ENCODE assay signal across 21 cellular contexts in genomic region chrX:112769034-112769433, GRCh38.
"Had no signal": no experiment of that assay in that cellular context is flagged by ENCODE, and none has a peak within 500 bp of the region (broad histone marks: within the 10 kb centered on the region; RNA-seq: fewer than 3 reads in every experiment).

No MANE protein-coding gene starts in this region.

- H3K4me1 ChIP-seq: esophagus squamous epithelium, neural progenitor cell, parathyroid adenoma, tibial nerve, uterus had no signal

- H3K27ac ChIP-seq: esophagus squamous epithelium, neural progenitor cell, parathyroid adenoma, tibial nerve, uterus had no signal

- H3K9me3 ChIP-seq: esophagus squamous epithelium, tibial nerve, uterus had no signal

- H2AFZ ChIP-seq: neural progenitor cell, parathyroid adenoma had no signal

- H3K4me3 ChIP-seq: esophagus squamous epithelium, lung, neural progenitor cell, tibial nerve, uterus had no signal

- ATAC-seq: activated CD4-positive, alpha-beta T cell treated with anti-CD3 and anti-CD28 coated beads for 36 hours; activated CD8-positive, alpha-beta T cell treated with anti-CD3 and anti-CD28 coated beads for 36 hours; T-helper 17 cell had no signal

- H3K4me2 ChIP-seq: neural progenitor cell had no signal

- H3K36me3 ChIP-seq: esophagus squamous epithelium, neural progenitor cell, tibial nerve, uterus had no signal

- DNase-seq: activated CD4-positive, alpha-beta T cell treated with anti-CD3 and anti-CD28 coated beads for 36 hours; activated CD8-positive, alpha-beta memory T cell treated with anti-CD3 and anti-CD28 coated beads, Interleukin-2, amount 50 U/mL, for 48 hours; activated CD8-positive, alpha-beta T cell treated with anti-CD3 and anti-CD28 coated beads for 36 hours; activated naive CD8-positive, alpha-beta T cell treated with anti-CD3 and anti-CD28 coated beads for 36 hours; amygdala; cerebellar nuclear complex; effector CD8-positive, alpha-beta T cell; esophagus squamous epithelium; islet precursor cell; midbrain; naive B cell; stimulated activated CD4-positive, alpha-beta T cell treated with anti-CD3 and anti-CD28 coated beads, Interleukin-15, amount 100 ng/mL, for 24 hours; stimulated activated CD4-positive, alpha-beta T cell treated with anti-CD3 and anti-CD28 coated beads, Interleukin-4, amount 100 ng/mL, for 1 hour; stimulated activated naive CD4-positive, alpha-beta T cell treated with Interleukin-2 at 50 U/mL for 16 hours; substantia nigra; T-helper 17 cell; uterus had no signal

- H3K9ac ChIP-seq: neural progenitor cell, parathyroid adenoma had no signal

- H3K27me3 ChIP-seq: esophagus squamous epithelium, neural progenitor cell, tibial nerve, uterus had no signal

- H3K79me2 ChIP-seq: parathyroid adenoma had no signal
